ENCODE assay signal across 8 cellular contexts in the genomic region with DNA sequence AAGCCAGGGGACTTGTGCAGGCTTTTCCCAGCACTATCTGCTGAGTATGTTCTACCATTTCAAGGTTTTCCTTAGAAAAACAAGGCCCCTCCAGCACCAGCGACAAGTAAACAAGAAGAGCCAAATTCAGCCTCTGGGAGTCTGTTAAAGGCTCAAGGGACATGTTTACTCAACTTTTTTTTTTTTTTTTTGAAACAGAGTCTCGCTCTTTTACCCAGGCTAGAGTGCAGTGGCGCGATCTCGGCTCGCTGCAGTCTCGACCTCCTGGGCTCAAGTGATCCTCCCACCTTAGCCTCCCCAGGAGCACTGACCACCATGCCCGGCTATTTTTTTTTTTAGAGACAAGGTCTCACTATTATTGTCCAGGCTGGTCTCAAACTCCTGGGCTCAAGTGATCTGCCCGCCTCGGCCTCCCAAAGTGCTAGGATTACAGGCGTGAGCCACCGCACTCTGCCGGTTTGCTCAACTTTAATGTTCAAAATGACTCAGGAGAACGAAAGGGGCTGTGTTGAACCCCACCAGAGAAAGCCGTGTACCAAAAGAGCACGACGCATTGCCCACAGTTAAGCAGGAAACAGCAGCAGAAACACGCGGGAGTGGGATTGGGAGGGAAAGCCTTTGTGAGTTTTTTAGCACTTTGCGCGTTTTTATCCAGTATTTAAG. TPM values are rescaled to one million over a fixed set of nuclear protein-coding genes. Genes with fewer than 3 reads are reported as not detected.
DNase-seq lines count a peak whose midpoint lies in the region; ATAC-seq and TF ChIP-seq lines count a peak whose summit lies in the region.

No MANE protein-coding gene starts in this region.

- no peak overlapping the region for H2BK15ac ChIP-seq in neuronal stem cell (ENCODE audit: low read length)

- H3K4me1 ChIP-seq in endocrine pancreas (ENCODE audit: control insufficient read depth, insufficient read depth, low read length) (no peaks in the 10 kb centered on the region), neuronal stem cell (ENCODE audit: control insufficient read depth in 2 of 2, insufficient read depth in 1 of 2, low read depth in 1 of 2, low read length in 2 of 2) (peaks cover 6 to 8% of the 10 kb centered on the region in 2 donors)

- H2BK5ac ChIP-seq in neuronal stem cell (ENCODE audit: low read length): peak overlapping the region; percentile 80

- POLR2A ChIA-PET in T-cell (lab: Charles Lee): no interaction called here

- H3K4ac ChIP-seq in neuronal stem cell (ENCODE audit: low read length): no peak overlapping the region

- H3K4me2 ChIP-seq in neuronal stem cell (ENCODE audit: insufficient read depth, low read length, poor library complexity, severe bottlenecking): peak overlapping the region; percentile 81

- H3K23ac ChIP-seq in neuronal stem cell (ENCODE audit: low read depth, low read length, poor library complexity): peak overlapping the region; percentile 92

- H3K36me3 Mint-ChIP-seq in Calu3 (ENCODE audit: insufficient read depth, unreplicated experiment) (peaks cover 15% of the 10 kb centered on the region), T-cell (peaks cover 4% of the 10 kb centered on the region)

- DNase-seq in Calu3 (no peak), T-cell (no peak), neuronal stem cell (ENCODE audit: low spot score) (no peak)

- H3K9me3 Mint-ChIP-seq in Calu3 (ENCODE audit: low read depth, unreplicated experiment) (no peaks in the 10 kb centered on the region), T-cell (no peaks in the 10 kb centered on the region)

- H3K27ac ChIP-seq in neuronal stem cell (replicated peaks; ENCODE audit: low read length): peak overlapping the region; percentile 96

- H2AFZ ChIP-seq in neuronal stem cell (ENCODE audit: low read length): peak overlapping the region; percentile 95

- peaks cover 8% of the 10 kb centered on the region for H3K4me1 Mint-ChIP-seq in Calu3 (ENCODE audit: low read depth, unreplicated experiment)
- H3K4me1 Mint-ChIP-seq in T-cell: peaks cover 24 to 39% (median 34%) of the 10 kb centered on the region in 3 donors

- H2BK120ac ChIP-seq in neuronal stem cell (ENCODE audit: low read depth, low read length): no peak overlapping the region

- no peak overlapping the region for H4K8ac ChIP-seq in neuronal stem cell (ENCODE audit: low read depth, low read length)

- H3K27ac Mint-ChIP-seq in Calu3 (ENCODE audit: unreplicated experiment): peak overlapping the region; percentile 89
- peak overlapping the region; percentile 92 to 93 for H3K27ac Mint-ChIP-seq in T-cell

- no peak overlapping the region for H2BK12ac ChIP-seq in neuronal stem cell (ENCODE audit: low read length)

- H2AK5ac ChIP-seq in neuronal stem cell (ENCODE audit: low read depth, low read length): peak overlapping the region; percentile 23

- H3K4me3 ChIP-seq in endocrine pancreas (ENCODE audit: control insufficient read depth, insufficient read depth, low read length) (peak overlapping the region; percentile 80), neuronal stem cell (ENCODE audit: low read length in 2 of 2) (peak overlapping the region; percentile 84 to 94)

- peak overlapping the region; percentile 99 for H3K18ac ChIP-seq in neuronal stem cell (ENCODE audit: low read length)

- no peak for TF ChIP-seq CTCF in Calu3 (IDR thresholded peaks at IDR 0.05; ENCODE audit: unreplicated experiment)

- intact Hi-C loops in Calu3 (cut with micrococcal nuclease; ENCODE audit: unreplicated experiment): no loop called here

- peaks cover 3% of the 10 kb centered on the region for H3K36me3 ChIP-seq in endocrine pancreas (ENCODE audit: control insufficient read depth, insufficient read depth, low read length)
- H3K36me3 ChIP-seq in neuronal stem cell (replicated peaks in 1 of 2; ENCODE audit: control insufficient read depth in 2 of 2, insufficient read depth in 2 of 2, low read length in 2 of 2): peaks cover 19 to 42% of the 10 kb centered on the region in 2 donors

- H3K79me1 ChIP-seq in neuronal stem cell (ENCODE audit: low read depth, low read length): peaks cover 5% of the 10 kb centered on the region

- H3K9me3 ChIP-seq in endocrine pancreas (ENCODE audit: control insufficient read depth, low read length) (no peaks in the 10 kb centered on the region), neuronal stem cell (replicated peaks in 1 of 2; ENCODE audit: control insufficient read depth in 2 of 2, insufficient read depth in 1 of 2, low read depth in 1 of 2, low read length in 2 of 2) (no peaks in the 10 kb centered on the region)

- CTCF ChIA-PET in Calu3 (lab: Charles Lee) (no interaction called here), T-cell (lab: Charles Lee) (no interaction called here)

- peak overlapping the region; percentile 94 for H3K4me3 Mint-ChIP-seq in Calu3 (ENCODE audit: low read depth, unreplicated experiment)
- H3K4me3 Mint-ChIP-seq in T-cell: peak overlapping the region; percentile 93 to 96 (median 93)

- H3K27me3 ChIP-seq in endocrine pancreas (ENCODE audit: control insufficient read depth, insufficient read depth, low read length) (no peaks in the 10 kb centered on the region), neuronal stem cell (ENCODE audit: control insufficient read depth in 3 of 3, insufficient read depth in 3 of 3, low read depth in 1 of 3, low read length in 3 of 3) (no peaks in the 10 kb centered on the region)

- H3K27me3 Mint-ChIP-seq in Calu3 (ENCODE audit: unreplicated experiment): no peaks in the 10 kb centered on the region
- H3K27me3 Mint-ChIP-seq in T-cell: no peaks in the 10 kb centered on the region

- no peak overlapping the region for H3K14ac ChIP-seq in neuronal stem cell (ENCODE audit: low read length)

- BruUV-seq in Calu3 (replicated peaks; lab: Mats Ljungman, UMichigan): no TSS peak

- peak overlapping the region; percentile 78 for H3K9ac ChIP-seq in endocrine pancreas (ENCODE audit: control insufficient read depth, insufficient read depth, low read length)
- peak overlapping the region; percentile 99 for H3K9ac ChIP-seq in neuronal stem cell (ENCODE audit: low read depth, low read length, poor library complexity)

- ATAC-seq in HG02571 (IDR thresholded peaks at IDR 0.05; ENCODE audit: unreplicated experiment) (peak; percentile 23), T-cell (replicated peaks in 1 of 4) (peak in 3 of 4 experiments; percentile 3 to 19 (median 13)), HG02840 (IDR thresholded peaks at IDR 0.05; ENCODE audit: low FRiP score, unreplicated experiment) (no peak), GM19467 (IDR thresholded peaks at IDR 0.05; ENCODE audit: unreplicated experiment) (no peak), GM21786 (IDR thresholded peaks at IDR 0.05; ENCODE audit: unreplicated experiment) (no peak)

- WGBS in neuronal stem cell (ENCODE audit: extremely low coverage in 2 of 2, insufficient read length in 2 of 2, insufficient replicate concordance in 1 of 2), 2 donors: no CpG with 5 or more reads among the region's 21 CpGs

- no peak overlapping the region for H4K91ac ChIP-seq in neuronal stem cell (ENCODE audit: low read depth, low read length, poor library complexity)

RNA-seq across cellular contexts. Expression of a gene that starts 0.8 kb away (rescaled TPM):
- total RNA-seq in Calu3 (2022) (110 and 114 TPM in 2 replicates), T-cell (10 to 100 TPM; 15.7 to 36.2 (median 34.7) TPM)
- polyA plus RNA-seq in neuronal stem cell (2013, experiment 1 of 2): 169 TPM
- polyA plus RNA-seq in neuronal stem cell (2013, experiment 2 of 2): 170 TPM

RNA-seq across cellular contexts. Expression of a gene that starts 12.3 kb away (rescaled TPM):
- total RNA-seq in Calu3 (2022): 19.9 and 23.4 TPM in 2 replicates
- 10 to 100 TPM; 10.4 to 19.4 (median 13.9) TPM for total RNA-seq in T-cell
- polyA plus RNA-seq in neuronal stem cell (2013, experiment 1 of 2): 21.8 TPM
- 20.0 TPM for polyA plus RNA-seq in neuronal stem cell (2013, experiment 2 of 2)

RNA-seq across cellular contexts. Expression of a gene that starts 29.5 kb away (rescaled TPM):
- 2.4 and 4.4 TPM in 2 replicates for total RNA-seq in Calu3 (2022)
- total RNA-seq in T-cell: 10 to 100 TPM; 21.7 to 36.8 (median 30.6) TPM
- 10.4 TPM for polyA plus RNA-seq in neuronal stem cell (2013, experiment 1 of 2)
- polyA plus RNA-seq in neuronal stem cell (2013, experiment 2 of 2): 10.9 TPM

Comparison
In these comparisons a context has a peak if more than half of its experiments do, and no peak if none do; other contexts are left out.
1. ATAC-seq: peak in HG02571 (single experiment) and T-cell (3 of 4); none in HG02840 (single experiment), GM19467 (single experiment) and GM21786 (single experiment).